Comparison of ENCODE assay signal across 21 cellular contexts in genomic region chr7:65846008-65846570, GRCh38.
"Had no signal": no experiment of that assay in that cellular context is flagged by ENCODE, and none has a peak within 500 bp of the region (broad histone marks: within the 10 kb centered on the region; RNA-seq: fewer than 3 reads in every experiment).

No MANE protein-coding gene starts in this region.

- H3K4me3 ChIP-seq: esophagus muscularis mucosa, gastrocnemius medialis, left ventricle myocardium inferior, lung, psoas muscle, suprapubic skin, thyroid gland, upper lobe of right lung, vagina had no signal

- H3K36me3 ChIP-seq: esophagus muscularis mucosa, gastrocnemius medialis, left ventricle myocardium inferior, suprapubic skin, thyroid gland, upper lobe of right lung, vagina had no signal

- H3K4me1 ChIP-seq: esophagus muscularis mucosa, gastrocnemius medialis, left ventricle myocardium inferior, parathyroid adenoma, psoas muscle, suprapubic skin, thyroid gland, upper lobe of right lung, vagina had no signal

- H3K27me3 ChIP-seq: esophagus muscularis mucosa, gastrocnemius medialis, suprapubic skin, thyroid gland, upper lobe of right lung, vagina had no signal

- H3K27ac ChIP-seq: epithelial cell of prostate, esophagus muscularis mucosa, gastrocnemius medialis, left ventricle myocardium inferior, parathyroid adenoma, psoas muscle, suprapubic skin, thyroid gland, upper lobe of right lung, vagina had no signal

- ATAC-seq: effector memory CD8-positive, alpha-beta T cell; gastrocnemius medialis; psoas muscle; sciatic nerve; upper lobe of right lung had no signal

- H3K9me3 ChIP-seq: esophagus muscularis mucosa, gastrocnemius medialis, left ventricle myocardium inferior, psoas muscle, suprapubic skin, thyroid gland, upper lobe of right lung, vagina had no signal

- DNase-seq: effector memory CD8-positive, alpha-beta T cell; gastrocnemius medialis; immature natural killer cell; left ventricle myocardium inferior; mesenchymal stem cell; naive B cell; occipital lobe; psoas muscle; retina; stimulated activated CD4-positive, alpha-beta T cell treated with anti-CD3 and anti-CD28 coated beads, Interleukin-2, amount 100 ng/mL, for 24 hours; stimulated activated CD4-positive, alpha-beta T cell treated with anti-CD3 and anti-CD28 coated beads, Interleukin-4, amount 100 ng/mL, for 4 hours; stimulated activated naive CD4-positive, alpha-beta T cell; upper lobe of right lung had no signal
